Comparison of ENCODE assay signal across 23 cellular contexts in the genomic region with DNA sequence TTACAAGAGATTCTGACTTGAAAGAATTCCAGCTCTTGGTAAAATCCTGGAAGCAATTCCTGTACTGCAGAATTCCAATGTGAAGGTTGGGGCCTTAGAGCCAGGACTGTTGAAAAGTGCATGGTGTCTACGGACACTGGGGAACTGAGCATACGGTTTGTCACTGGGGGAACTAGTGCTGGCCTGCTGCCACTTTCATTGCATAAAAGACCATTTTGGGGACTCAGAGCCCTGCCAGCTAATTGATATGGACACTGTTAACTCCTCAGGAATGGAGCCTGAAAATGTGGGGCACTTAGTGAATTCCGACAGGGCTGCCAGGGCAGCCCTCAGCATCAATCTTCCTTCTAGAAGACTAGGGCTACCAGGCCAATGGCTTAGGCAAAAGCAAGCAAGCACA.
"Had no signal": no experiment of that assay in that cellular context is flagged by ENCODE, and none has a peak within 500 bp of the region (broad histone marks: within the 10 kb centered on the region; RNA-seq: fewer than 3 reads in every experiment).

No MANE protein-coding gene starts in this region.

- H3K27ac ChIP-seq: ascending aorta, brain microvascular endothelial cell, heart right ventricle, left ventricle myocardium inferior, pancreas, thoracic aorta, WERI-Rb-1 had no signal

- H3K9me3 ChIP-seq: ascending aorta, heart right ventricle, left ventricle myocardium inferior, pancreas, thoracic aorta had no signal

- H3K27me3 ChIP-seq: ascending aorta, brain microvascular endothelial cell had no signal

- H3K4me1 ChIP-seq: ascending aorta, heart right ventricle, left ventricle myocardium inferior, pancreas had no signal

- DNase-seq: activated CD4-positive, alpha-beta T cell treated with anti-CD3 and anti-CD28 coated beads for 48 hours; activated CD4-positive, alpha-beta T cell treated with anti-CD3 and anti-CD28 coated beads, Interleukin-2, amount 50 U/mL, for 48 hours; activated CD8-positive, alpha-beta memory T cell treated with anti-CD3 and anti-CD28 coated beads for 24 hours; activated effector memory CD4-positive, alpha-beta T cell treated with Interleukin-2 at 50 U/mL for 16 hours; activated naive CD4-positive, alpha-beta T cell treated with Interleukin-2 at 50 U/mL for 16 hours; brain microvascular endothelial cell; endodermal cell; foreskin fibroblast; heart right ventricle; islet precursor cell; left ventricle myocardium inferior; pancreas; right cardiac atrium; stimulated activated CD4-positive, alpha-beta T cell treated with anti-CD3 and anti-CD28 coated beads, Interleukin-2, amount 100 ng/mL, for 48 hours; stimulated activated naive CD4-positive, alpha-beta T cell treated with Interleukin-2 at 50 U/mL for 16 hours; T-helper 9 cell; trophoblast cell; WERI-Rb-1 had no signal

- ATAC-seq: activated CD4-positive, CD25-positive, alpha-beta regulatory T cell treated with anti-CD3 and anti-CD28 coated beads, Interleukin-2, amount 50 U/mL, for 24 hours; esophagus mucosa; heart right ventricle; right cardiac atrium had no signal

- H3K36me3 ChIP-seq: brain microvascular endothelial cell, left ventricle myocardium inferior, pancreas, thoracic aorta, WERI-Rb-1 had no signal

- H3K4me3 ChIP-seq: ascending aorta, heart right ventricle, left ventricle myocardium inferior, lung, pancreas, thoracic aorta had no signal
